In the genomic region with DNA sequence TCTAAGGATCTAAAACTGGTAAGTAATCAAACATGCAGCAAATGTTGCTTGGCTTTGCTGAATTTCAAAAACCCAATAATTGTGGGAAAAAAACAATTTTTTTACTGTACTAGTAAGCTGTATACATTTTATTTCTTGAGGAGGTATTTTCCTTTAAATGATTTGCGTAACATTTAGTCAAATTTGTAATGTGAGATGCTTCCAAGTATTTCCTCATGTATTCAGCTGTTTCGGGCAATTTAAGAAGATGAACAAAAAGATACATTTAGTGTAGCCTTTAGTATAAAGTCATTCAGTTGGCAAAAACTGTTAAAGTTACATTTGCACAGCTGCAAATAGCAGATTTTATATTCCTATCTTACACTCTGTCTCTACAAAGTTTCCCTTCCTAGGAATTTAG, we compare ENCODE assay signal across 22 cellular contexts.
"Had no signal": no experiment of that assay in that cellular context is flagged by ENCODE, and none has a peak within 500 bp of the region (broad histone marks: within the 10 kb centered on the region; RNA-seq: fewer than 3 reads in every experiment).

No MANE protein-coding gene starts in this region.

- H3K36me3 ChIP-seq: left ventricle myocardium inferior, neural progenitor cell, neutrophil, right atrium auricular region, right lobe of liver, suprapubic skin, tibial artery had no signal

- H3K4me2 ChIP-seq: hepatocyte, neural progenitor cell had no signal

- H2AFZ ChIP-seq: hepatocyte, neural progenitor cell, parathyroid adenoma had no signal

- ATAC-seq: naive thymus-derived CD8-positive, alpha-beta T cell; right lobe of liver; stimulated activated effector memory CD8-positive, alpha-beta T cell treated with anti-CD3 and anti-CD28 coated beads, Interleukin-12 subunit alpha, Interleukin-12 subunit beta, amount 100 ng/mL, for 72 hours; upper lobe of right lung had no signal

- H3K9me3 ChIP-seq: left ventricle myocardium inferior, neutrophil, right atrium auricular region, right lobe of liver, spleen, suprapubic skin, thoracic aorta, tibial artery, upper lobe of right lung had no signal

- DNase-seq: islet precursor cell; left ventricle myocardium inferior; naive thymus-derived CD8-positive, alpha-beta T cell; nephron progenitor cell; occipital lobe; right lobe of liver; small intestine; spleen; stimulated activated CD4-positive, alpha-beta T cell treated with anti-CD3 and anti-CD28 coated beads, Interleukin-4, amount 100 ng/mL, for 24 hours; stimulated activated naive CD4-positive, alpha-beta T cell; tibial artery; trophoblast cell; upper lobe of right lung had no signal

- H3K27ac ChIP-seq: hepatocyte, left ventricle myocardium inferior, neural progenitor cell, neutrophil, parathyroid adenoma, right atrium auricular region, right lobe of liver, spleen, suprapubic skin, thoracic aorta, tibial artery, upper lobe of right lung had no signal

- H3K4me1 ChIP-seq: left ventricle myocardium inferior, right atrium auricular region, right lobe of liver, spleen, suprapubic skin, upper lobe of right lung had no signal

- H3K4me3 ChIP-seq: hepatocyte, left ventricle myocardium inferior, lung, neural progenitor cell, right atrium auricular region, right lobe of liver, spleen, suprapubic skin, thoracic aorta, tibial artery, upper lobe of right lung had no signal

- H3K27me3 ChIP-seq: hepatocyte, neural progenitor cell, neutrophil, right atrium auricular region, right lobe of liver, spleen, suprapubic skin, tibial artery, upper lobe of right lung had no signal

- H3K9ac ChIP-seq: neural progenitor cell, parathyroid adenoma had no signal
